ENCODE assay signal across 11 cellular contexts in the genomic region with DNA sequence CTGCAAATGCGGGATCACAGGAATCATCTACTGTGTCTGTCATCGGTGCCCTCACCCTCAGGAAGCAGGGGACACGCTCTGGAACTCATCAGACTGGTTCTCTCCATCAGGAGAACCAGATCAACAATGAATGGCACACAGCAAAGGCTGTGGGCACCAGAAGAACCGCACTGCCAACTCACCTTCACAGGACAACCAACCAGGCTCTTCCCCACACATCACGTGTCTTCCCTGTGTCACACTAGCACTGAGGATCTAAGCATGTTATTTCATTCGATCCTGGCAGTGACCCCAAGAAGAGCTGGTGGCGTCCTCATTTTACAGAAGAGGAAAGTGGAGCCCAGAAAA.
DNase-seq lines count a peak whose midpoint lies in the region; ATAC-seq and TF ChIP-seq lines count a peak whose summit lies in the region.
"Had no signal": no experiment of that assay in that cellular context is flagged by ENCODE, and none has a peak within 500 bp of the region (broad histone marks: within the 10 kb centered on the region; RNA-seq: fewer than 3 reads in every experiment).

No MANE protein-coding gene starts in this region.

- H3K27ac Mint-ChIP-seq in MCF 10A (ENCODE audit: low read depth, unreplicated experiment) (no peak overlapping the region), osteocyte (ENCODE audit: unreplicated experiment) (peak overlapping the region; percentile 58)
- H3K27ac Mint-ChIP-seq: activated naive CD4-positive, alpha-beta T cell treated with anti-CD3 and anti-CD28 coated beads, Interleukin-2, amount 10 ng/mL, durations not matched to agents 7 days and 5 days; GM23338 had no signal

- H3K4me1 Mint-ChIP-seq in MCF 10A (ENCODE audit: insufficient read depth, unreplicated experiment) (peaks cover 6% of the 10 kb centered on the region), osteocyte (ENCODE audit: unreplicated experiment) (peaks cover 48% of the 10 kb centered on the region)
- H3K4me1 Mint-ChIP-seq: activated naive CD4-positive, alpha-beta T cell treated with anti-CD3 and anti-CD28 coated beads, Interleukin-2, amount 10 ng/mL, durations not matched to agents 7 days and 5 days had no signal

- H3K9me3 ChIP-seq in duodenal mucosa (ENCODE audit: control insufficient read depth in 1 of 2, low read length in 2 of 2), result no peaks in the 10 kb centered on the region
- no peaks in the 10 kb centered on the region for H3K9me3 ChIP-seq in upper lobe of left lung

- H3K27ac ChIP-seq in duodenal mucosa (ENCODE audit: low read depth, low read length), result peak overlapping the region; percentile 64
- peak overlapping the region; percentile 76 to 87 (median 81) for H3K27ac ChIP-seq in upper lobe of left lung

- H3K4me1 ChIP-seq in duodenal mucosa (ENCODE audit: control insufficient read depth in 1 of 2, insufficient read depth in 2 of 2, low read length in 2 of 2) (peaks cover 84 to 91% of the 10 kb centered on the region in 2 donors), upper lobe of left lung (peaks cover 31 to 39% (median 37%) of the 10 kb centered on the region in 4 donors)

- CTCF ChIA-PET in MCF 10A (lab: Yijun Ruan, JAX), result interaction anchor here (0.6 to 2.0 kb wide), 9 partner anchors 15 to 383 kb away, joined by 3 to 7 read pairs (median 4); no protein-coding TSS in a partner anchor

- H3K36me3 ChIP-seq in duodenal mucosa (ENCODE audit: control insufficient read depth in 1 of 2, insufficient read depth in 2 of 2, low read length in 2 of 2), result peaks cover 0 to 15% of the 10 kb centered on the region in 2 donors
- no peaks in the 10 kb centered on the region for H3K36me3 ChIP-seq in upper lobe of left lung

- DNase-seq in T47D (ENCODE audit: low read depth in 1 of 2, low spot score in 1 of 2) (peak; percentile 58 to 88), MCF 10A (ENCODE audit: unreplicated experiment) (no peak), osteocyte (ENCODE audit: extremely low spot score, unreplicated experiment) (no peak), upper lobe of left lung (no peak), foreskin melanocyte (no peak), GM13976 (ENCODE audit: low spot score) (no peak)
- no peak for DNase-seq in activated CD4-positive, alpha-beta T cell treated with anti-CD3 and anti-CD28 coated beads, Interleukin-2, amount 50 U/mL, for 4 hours
- DNase-seq: activated naive CD4-positive, alpha-beta T cell treated with anti-CD3 and anti-CD28 coated beads, Interleukin-2, amount 10 ng/mL, durations not matched to agents 7 days and 5 days; T-helper 9 cell had no signal

- H3K4me3 Mint-ChIP-seq in MCF 10A (ENCODE audit: unreplicated experiment) (no peak overlapping the region), osteocyte (ENCODE audit: unreplicated experiment) (no peak overlapping the region)
- H3K4me3 Mint-ChIP-seq: activated naive CD4-positive, alpha-beta T cell treated with anti-CD3 and anti-CD28 coated beads, Interleukin-2, amount 10 ng/mL, durations not matched to agents 7 days and 5 days; GM23338 had no signal

- intact Hi-C loops in MCF 10A (cut with micrococcal nuclease), result loop anchor here (5.0 kb wide), 1 partner anchor 34 kb away; no protein-coding TSS in a partner anchor

- H3K4me3 ChIP-seq in duodenal mucosa (ENCODE audit: low read depth in 1 of 2, low read length in 2 of 2) (peak overlapping the region in 1 of 2 donors; percentile 9), upper lobe of left lung (no peak overlapping the region)
- H3K4me3 ChIP-seq: GM23338 had no signal

- WGBS in upper lobe of left lung, 2 donors, result 80 to 87% methylated on average over 7 of the region's 7 CpGs

- in situ Hi-C loops in T47D (cut with HindIII; ENCODE audit: low pct_unique_long_range_greater_than_20kb, low sequenced_read_pairs) (no loop called here), GM13976 (cut with MboI; ENCODE audit: low sequenced_read_pairs, unreplicated experiment) (no loop called here)

- H3K9me3 Mint-ChIP-seq in MCF 10A (ENCODE audit: unreplicated experiment), result no peaks in the 10 kb centered on the region
- no peaks in the 10 kb centered on the region for H3K9me3 Mint-ChIP-seq in osteocyte (ENCODE audit: unreplicated experiment)
- H3K9me3 Mint-ChIP-seq: activated naive CD4-positive, alpha-beta T cell treated with anti-CD3 and anti-CD28 coated beads, Interleukin-2, amount 10 ng/mL, durations not matched to agents 7 days and 5 days; GM23338 had no signal

- no peak for TF ChIP-seq EP300 in upper lobe of left lung (IDR thresholded peaks at IDR 0.05)

- H3K27me3 Mint-ChIP-seq in MCF 10A (ENCODE audit: insufficient read depth, unreplicated experiment) (no peaks in the 10 kb centered on the region), osteocyte (ENCODE audit: unreplicated experiment) (no peaks in the 10 kb centered on the region)

- BruUV-seq in MCF 10A (replicated peaks; lab: Mats Ljungman, UMichigan), result no TSS peak

- H3K9ac ChIP-seq in duodenal mucosa (ENCODE audit: low read depth in 1 of 2, low read length in 2 of 2), result peak overlapping the region; percentile 18 to 41

- TF ChIP-seq CTCF in MCF 10A (IDR thresholded peaks at IDR 0.05; ENCODE audit: unreplicated experiment) (no peak), osteocyte (IDR thresholded peaks at IDR 0.05) (no peak), upper lobe of left lung (IDR thresholded peaks at IDR 0.05) (no peak), GM13976 (IDR thresholded peaks at IDR 0.05; ENCODE audit: borderline replicate concordance, control extremely low read depth, extremely low read depth, insufficient read depth, missing control alignments) (no peak)

- POLR2A ChIA-PET in MCF 10A (lab: Yijun Ruan, JAX), result interaction anchor here (1.0 to 2.2 kb wide), 7 partner anchors 17 to 307 kb away, joined by 3 to 10 read pairs (median 3); no protein-coding TSS in a partner anchor

- H3K36me3 Mint-ChIP-seq in MCF 10A (ENCODE audit: insufficient read depth, unreplicated experiment) (no peaks in the 10 kb centered on the region), osteocyte (ENCODE audit: unreplicated experiment) (no peaks in the 10 kb centered on the region)
- H3K36me3 Mint-ChIP-seq: activated naive CD4-positive, alpha-beta T cell treated with anti-CD3 and anti-CD28 coated beads, Interleukin-2, amount 10 ng/mL, durations not matched to agents 7 days and 5 days had no signal

- ATAC-seq in upper lobe of left lung (ENCODE audit: low FRiP score in 2 of 2), result no peak

- H3K27me3 ChIP-seq in duodenal mucosa (ENCODE audit: control insufficient read depth in 1 of 2, insufficient read depth in 2 of 2, low read length in 2 of 2), result no peaks in the 10 kb centered on the region
- H3K27me3 ChIP-seq in upper lobe of left lung, result no peaks in the 10 kb centered on the region

- TF ChIP-seq POLR2A in upper lobe of left lung (IDR thresholded peaks at IDR 0.05), result no peak

Comparison
In these comparisons a context has a peak if more than half of its experiments do, and no peak if none do; other contexts are left out.
1. DNase-seq: peak in T47D (2 of 2); none in MCF 10A (single experiment), osteocyte (single experiment), upper lobe of left lung (0 of 2), foreskin melanocyte (single experiment), GM13976 (single experiment) and activated CD4-positive, alpha-beta T cell treated with anti-CD3 and anti-CD28 coated beads, Interleukin-2, amount 50 U/mL, for 4 hours (0 of 2).